In genomic region chr5:39216621-39217020, GRCh38 we compare ENCODE assay signal across 20 cellular contexts. TPM values are rescaled to one million over a fixed set of nuclear protein-coding genes. Genes with fewer than 3 reads are reported as not detected.
A peak's percentile ranks its signal among the peaks of the same experiment; 100 is the strongest.
DNase-seq lines count a peak whose midpoint lies in the region; ATAC-seq and TF ChIP-seq lines count a peak whose summit lies in the region.
"Had no signal": no experiment of that assay in that cellular context is flagged by ENCODE, and none has a peak within 500 bp of the region (broad histone marks: within the 10 kb centered on the region; RNA-seq: fewer than 3 reads in every experiment).

No MANE protein-coding gene starts in this region.

- H3K27me3 Mint-ChIP-seq in activated CD8-positive, alpha-beta memory T cell treated with anti-CD3 and anti-CD28 coated beads, Interleukin-2, amount 10 ng/mL, durations not matched to agents 7 days and 5 days, result no peaks in the 10 kb centered on the region
- H3K27me3 Mint-ChIP-seq in activated naive CD8-positive, alpha-beta T cell treated with anti-CD3 and anti-CD28 coated beads for 36 hours, result no peaks in the 10 kb centered on the region

- TF ChIP-seq POLR2A in spleen (IDR thresholded peaks at IDR 0.05), result no peak

- no peaks in the 10 kb centered on the region for H3K36me3 ChIP-seq in PC-3 (ENCODE audit: low read depth, low read length)
- H3K36me3 ChIP-seq in spleen, result no peaks in the 10 kb centered on the region
- no peaks in the 10 kb centered on the region for H3K36me3 ChIP-seq in mesenchymal stem cell (ENCODE audit: control insufficient read depth in 1 of 2, insufficient read depth in 2 of 2, low read depth in 1 of 2, low read length in 2 of 2)
- H3K36me3 ChIP-seq: prostate gland had no signal

- 69 to 82% (median 81%) methylated on average over 2 of the region's 2 CpGs for WGBS in spleen, 5 donors
- no CpG with 5 or more reads among the region's 2 CpGs for WGBS in mesenchymal stem cell

- H3K23ac ChIP-seq in mesenchymal stem cell (ENCODE audit: low read length in 2 of 2), result no peak overlapping the region

- ATAC-seq in activated CD8-positive, alpha-beta memory T cell treated with anti-CD3 and anti-CD28 coated beads, Interleukin-2, amount 10 ng/mL, durations not matched to agents 7 days and 5 days, result no peak
- no peak for ATAC-seq in PC-3
- ATAC-seq: HCT116 had no signal

- no peak overlapping the region for H3K14ac ChIP-seq in mesenchymal stem cell (ENCODE audit: low read length in 2 of 2)

- no peak overlapping the region for H2BK12ac ChIP-seq in mesenchymal stem cell (ENCODE audit: low read length in 2 of 2)

- intact Hi-C loops in PC-3 (cut with micrococcal nuclease), result loop anchor here (5.0 kb wide), 2 partner anchors 139 to 161 kb away; no protein-coding TSS in a partner anchor
- intact Hi-C loops in spleen (cut with DNase I; ENCODE audit: low total_unique reads), result loop anchor here (5.0 kb wide), 2 partner anchors 66 to 356 kb away; no protein-coding TSS in a partner anchor

- H3K4me1 ChIP-seq in PC-3 (ENCODE audit: insufficient read depth, low read length) (peaks cover 25% of the 10 kb centered on the region), spleen (peaks cover 10 to 90% (median 67%) of the 10 kb centered on the region in 6 donors), mesenchymal stem cell (ENCODE audit: control insufficient read depth, insufficient read depth, low read depth, low read length) (no peaks in the 10 kb centered on the region)
- H3K4me1 ChIP-seq: prostate gland had no signal

- H4K8ac ChIP-seq in mesenchymal stem cell (ENCODE audit: low read length), result no peak overlapping the region

- no peaks in the 10 kb centered on the region for H3K79me1 ChIP-seq in mesenchymal stem cell (replicated peaks; ENCODE audit: low read length, poor library complexity, severe bottlenecking)

- H3K4me3 ChIP-seq in PC-3 (ENCODE audit: low read length) (no peak overlapping the region), spleen (peak overlapping the region in 4 of 8 donors; percentile 40 to 65 (median 51)), mesenchymal stem cell (ENCODE audit: insufficient read depth in 1 of 2, low read depth in 1 of 2, low read length in 2 of 2) (no peak overlapping the region)
- H3K4me3 ChIP-seq: prostate gland had no signal

- H3K4me2 ChIP-seq in PC-3 (ENCODE audit: low read length) (no peak overlapping the region), mesenchymal stem cell (ENCODE audit: low read length, poor library complexity, severe bottlenecking) (no peak overlapping the region)

- no peaks in the 10 kb centered on the region for H4K20me1 ChIP-seq in PC-3 (ENCODE audit: low read length)

- H3K9me3 ChIP-seq in PC-3 (ENCODE audit: low read length) (no peaks in the 10 kb centered on the region), spleen (no peaks in the 10 kb centered on the region), mesenchymal stem cell (ENCODE audit: control insufficient read depth, low read length) (no peaks in the 10 kb centered on the region)
- H3K9me3 ChIP-seq: prostate gland had no signal

- CTCF ChIA-PET in activated CD8-positive, alpha-beta memory T cell treated with anti-CD3 and anti-CD28 coated beads, Interleukin-2, amount 10 ng/mL, durations not matched to agents 7 days and 5 days (lab: Charles Lee), result interaction anchor here (1.1 to 10.9 kb wide), 28 partner anchors 10 to 331 kb away, joined by 3 to 181 read pairs (median 10); no protein-coding TSS in a partner anchor
- CTCF ChIA-PET in PC-3 (lab: Charles Lee), result interaction anchor here (1.0 to 3.1 kb wide), 4 partner anchors 67 to 209 kb away, joined by 3 to 21 read pairs (median 7); no protein-coding TSS in a partner anchor

- no peak overlapping the region for H2BK120ac ChIP-seq in mesenchymal stem cell (ENCODE audit: low read depth, low read length)

- H3F3A ChIP-seq in PC-3 (ENCODE audit: low read length, unreplicated experiment), result no peaks in the 10 kb centered on the region

- H3K18ac ChIP-seq in mesenchymal stem cell (ENCODE audit: low read depth in 1 of 2, low read length in 2 of 2), result no peak overlapping the region

- DNase-seq in activated CD8-positive, alpha-beta memory T cell treated with anti-CD3 and anti-CD28 coated beads, Interleukin-2, amount 10 ng/mL, durations not matched to agents 7 days and 5 days, result no peak
- DNase-seq in activated CD8-positive, alpha-beta memory T cell treated with anti-CD3 and anti-CD28 coated beads, Interleukin-2, amount 50 U/mL, for 48 hours, result no peak
- DNase-seq in PC-3 (peak; percentile 52), spleen (no peak), mesenchymal stem cell (no peak), ureter (ENCODE audit: low spot score) (no peak), AG08396 (ENCODE audit: low spot score) (no peak)
- no peak for DNase-seq in activated naive CD8-positive, alpha-beta T cell treated with anti-CD3 and anti-CD28 coated beads for 36 hours
- DNase-seq: amniotic stem cell, DMS79, foreskin melanocyte, NCI-H1417 treated with DMSO at 0.1 percent for 48 hours, NCI-H526 treated with DMSO at 0.1 percent for 48 hours, SHP77 had no signal

- H3K9ac ChIP-seq in PC-3 (ENCODE audit: low read length) (no peak overlapping the region), mesenchymal stem cell (ENCODE audit: low read length) (no peak overlapping the region)

- H3K4ac ChIP-seq in mesenchymal stem cell (ENCODE audit: low read depth in 1 of 2, low read length in 2 of 2), result no peak overlapping the region

- peaks cover 1% of the 10 kb centered on the region for H3K36me3 Mint-ChIP-seq in activated CD8-positive, alpha-beta memory T cell treated with anti-CD3 and anti-CD28 coated beads, Interleukin-2, amount 10 ng/mL, durations not matched to agents 7 days and 5 days
- peaks cover 9% of the 10 kb centered on the region for H3K36me3 Mint-ChIP-seq in activated naive CD8-positive, alpha-beta T cell treated with anti-CD3 and anti-CD28 coated beads for 36 hours

- no peak overlapping the region for H2BK15ac ChIP-seq in mesenchymal stem cell (ENCODE audit: low read depth, poor library complexity, severe bottlenecking)

- no peak overlapping the region for H4K91ac ChIP-seq in mesenchymal stem cell (ENCODE audit: low read length)

- TF ChIP-seq CTCF in PC-3 (conservative IDR thresholded peaks at IDR 0.05; ENCODE audit: low read depth, low read length) (no peak), spleen (IDR thresholded peaks at IDR 0.05 in 8 of 11, conservative IDR thresholded peaks at IDR 0.05 in 3 of 11) (no peak)

- no peaks in the 10 kb centered on the region for H3K27me3 ChIP-seq in PC-3 (ENCODE audit: low read length)
- no peaks in the 10 kb centered on the region for H3K27me3 ChIP-seq in spleen (replicated peaks in 1 of 7)
- H3K27me3 ChIP-seq in mesenchymal stem cell (ENCODE audit: control insufficient read depth in 1 of 2, insufficient read depth in 1 of 2, low read length in 2 of 2), result no peaks in the 10 kb centered on the region

- H2AK5ac ChIP-seq in mesenchymal stem cell (ENCODE audit: low read length, severe bottlenecking), result no peak overlapping the region

- H3K79me2 ChIP-seq in PC-3 (ENCODE audit: low read length), result no peaks in the 10 kb centered on the region

- peak overlapping the region; percentile 81 for H3K4me3 Mint-ChIP-seq in activated CD8-positive, alpha-beta memory T cell treated with anti-CD3 and anti-CD28 coated beads, Interleukin-2, amount 10 ng/mL, durations not matched to agents 7 days and 5 days
- H3K4me3 Mint-ChIP-seq in activated naive CD8-positive, alpha-beta T cell treated with anti-CD3 and anti-CD28 coated beads for 36 hours, result peak overlapping the region; percentile 80
- H3K4me3 Mint-ChIP-seq: neural crest cell had no signal

- no TSS peak for BruUV-seq in PC-3 (replicated peaks; lab: Mats Ljungman, UMichigan)

- POLR2A ChIA-PET in PC-3 (lab: Charles Lee; ENCODE audit: unreplicated experiment), result no interaction called here

- peaks cover 72% of the 10 kb centered on the region for H3K4me1 Mint-ChIP-seq in activated CD8-positive, alpha-beta memory T cell treated with anti-CD3 and anti-CD28 coated beads, Interleukin-2, amount 10 ng/mL, durations not matched to agents 7 days and 5 days
- peaks cover 74% of the 10 kb centered on the region for H3K4me1 Mint-ChIP-seq in activated naive CD8-positive, alpha-beta T cell treated with anti-CD3 and anti-CD28 coated beads for 36 hours
- H3K4me1 Mint-ChIP-seq: neural crest cell had no signal

- H3K27ac ChIP-seq in PC-3 (ENCODE audit: low read length) (no peak overlapping the region), spleen (peak overlapping the region in 7 of 8 donors; percentile 48 to 88 (median 79)), mesenchymal stem cell (ENCODE audit: low read length, poor library complexity, severe bottlenecking) (no peak overlapping the region)
- H3K27ac ChIP-seq: VCaP had no signal

- H3K9me2 ChIP-seq in PC-3 (replicated peaks; ENCODE audit: low read length), result no peaks in the 10 kb centered on the region; the same call in 1 of the 2 replicates

- H3K27ac Mint-ChIP-seq in activated CD8-positive, alpha-beta memory T cell treated with anti-CD3 and anti-CD28 coated beads, Interleukin-2, amount 10 ng/mL, durations not matched to agents 7 days and 5 days, result peak overlapping the region; percentile 96
- peak overlapping the region; percentile 92 for H3K27ac Mint-ChIP-seq in activated naive CD8-positive, alpha-beta T cell treated with anti-CD3 and anti-CD28 coated beads for 36 hours

- H3K9me3 Mint-ChIP-seq in activated CD8-positive, alpha-beta memory T cell treated with anti-CD3 and anti-CD28 coated beads, Interleukin-2, amount 10 ng/mL, durations not matched to agents 7 days and 5 days (ENCODE audit: low read depth), result no peaks in the 10 kb centered on the region
- peaks cover 2% of the 10 kb centered on the region for H3K9me3 Mint-ChIP-seq in activated naive CD8-positive, alpha-beta T cell treated with anti-CD3 and anti-CD28 coated beads for 36 hours
- H3K9me3 Mint-ChIP-seq: neural crest cell had no signal

- no peak overlapping the region for H2AFZ ChIP-seq in PC-3 (ENCODE audit: low read length)
- no peak overlapping the region for H2AFZ ChIP-seq in mesenchymal stem cell (ENCODE audit: low read depth, low read length)

- no peak overlapping the region for H2BK5ac ChIP-seq in mesenchymal stem cell (ENCODE audit: low read depth, low read length, poor library complexity, severe bottlenecking)

RNA-seq across cellular contexts. Expression of gene FYB1, which starts 2.7 kb away (rescaled TPM):
- total RNA-seq in activated CD8-positive, alpha-beta memory T cell treated with anti-CD3 and anti-CD28 coated beads, Interleukin-2, amount 10 ng/mL, durations not matched to agents 7 days and 5 days, result 100 to 1,000 TPM; 198 to 270 TPM
- 0.81 and 1.1 TPM in 2 replicates for total RNA-seq in PC-3 (2014; rRNA removed)
- 10 to 100 TPM; 71.3 to 74.1 TPM for total RNA-seq in activated naive CD8-positive, alpha-beta T cell treated with anti-CD3 and anti-CD28 coated beads for 36 hours
- total RNA-seq in spleen, result 100 to 1,000 TPM; 178 to 287 (median 228) TPM
- polyA plus RNA-seq in spleen, result 10 to 100 TPM; 21.0 to 26.3 (median 23.3) TPM
- 0.10 TPM for polyA plus RNA-seq in mesenchymal stem cell (2013, experiment 1 of 2)
- 0.04 TPM for polyA plus RNA-seq in mesenchymal stem cell (2013, experiment 2 of 2)
- total RNA-seq in ureter, result 17.9 TPM
- total RNA-seq: dermis microvascular lymphatic vessel endothelial cell, epithelial cell of proximal tubule, neural crest cell had no signal

Comparison
In these comparisons a context has a peak if more than half of its experiments do, and no peak if none do; other contexts are left out.
1. H3K27ac ChIP-seq: peak in spleen (7 of 8); none in PC-3 (single experiment) and mesenchymal stem cell (single experiment).